Comparison of ENCODE assay signal across 14 cellular contexts in the genomic region with DNA sequence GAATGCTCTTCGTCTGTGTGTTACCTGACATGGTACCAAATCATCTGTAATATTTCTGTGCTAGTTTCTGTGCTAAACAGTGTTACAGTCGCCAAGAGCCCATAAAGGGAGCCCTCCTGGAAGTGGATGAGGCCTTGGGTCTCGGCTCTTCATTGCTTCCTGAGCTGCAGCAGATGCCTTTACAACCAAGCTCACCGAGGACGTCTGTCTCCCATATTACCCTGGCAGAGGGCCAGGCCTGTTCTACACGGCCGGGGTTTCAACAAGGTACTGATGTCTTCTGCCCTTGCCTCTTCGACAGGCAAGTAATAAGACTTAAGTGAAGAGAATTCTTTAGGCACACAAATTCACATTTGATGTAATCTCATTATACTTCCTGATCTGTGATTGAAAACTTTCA. TPM values are rescaled to one million over a fixed set of nuclear protein-coding genes. Genes with fewer than 3 reads are reported as not detected.
DNase-seq lines count a peak whose midpoint lies in the region; ATAC-seq and TF ChIP-seq lines count a peak whose summit lies in the region.
"Had no signal": no experiment of that assay in that cellular context is flagged by ENCODE, and none has a peak within 500 bp of the region (broad histone marks: within the 10 kb centered on the region; RNA-seq: fewer than 3 reads in every experiment).

No MANE protein-coding gene starts in this region.

- H3K4me3 ChIP-seq in cardiac muscle cell (no peak overlapping the region), thyroid gland (replicated peaks in 1 of 3) (no peak overlapping the region), smooth muscle cell (no peak overlapping the region), Karpas-422 (ENCODE audit: low read length) (no peak overlapping the region)
- H3K4me3 ChIP-seq: MG63 had no signal

- H3K9ac ChIP-seq in smooth muscle cell (ENCODE audit: low read depth) = no peak overlapping the region
- no peak overlapping the region for H3K9ac ChIP-seq in Karpas-422 (ENCODE audit: low read length)

- no peak for TF ChIP-seq CTCF in cardiac muscle cell (IDR thresholded peaks at IDR 0.05; ENCODE audit: low read depth, low read length)
- TF ChIP-seq CTCF in thyroid gland (IDR thresholded peaks at IDR 0.05) = no peak
- no peak for TF ChIP-seq CTCF in smooth muscle cell (IDR thresholded peaks at IDR 0.05; ENCODE audit: borderline replicate concordance, insufficient read depth, poor library complexity, severe bottlenecking)

- WGBS in thyroid gland, 2 donors = 40 to 47% methylated on average over 8 of the region's 8 CpGs
- WGBS in smooth muscle cell (ENCODE audit: low lambda C conversion rate) = 94% methylated on average over 8 of the region's 8 CpGs

- H3K36me3 ChIP-seq in cardiac muscle cell (peaks cover 27% of the 10 kb centered on the region), thyroid gland (no peaks in the 10 kb centered on the region), smooth muscle cell (ENCODE audit: low read depth) (peaks cover 5% of the 10 kb centered on the region), Karpas-422 (ENCODE audit: insufficient read depth, low read length) (no peaks in the 10 kb centered on the region)

- H3K4me1 ChIP-seq in cardiac muscle cell (ENCODE audit: low read depth) (no peaks in the 10 kb centered on the region), thyroid gland (no peaks in the 10 kb centered on the region), smooth muscle cell (ENCODE audit: low read depth) (no peaks in the 10 kb centered on the region), Karpas-422 (ENCODE audit: low read length) (no peaks in the 10 kb centered on the region)
- H3K4me1 ChIP-seq: Caco-2 had no signal

- DNase-seq in cardiac muscle cell (ENCODE audit: low read depth in 1 of 2, low spot score in 1 of 2) = peak in 1 of 2 donors; percentile 12
- DNase-seq in left cardiac atrium = no peak
- peak; percentile 6 for DNase-seq in NCI-H2171 (lab: John Stamatoyannopoulos, UW)
- peak; percentile 43 for DNase-seq in cerebellar cortex (ENCODE audit: low spot score)
- peak; percentile 43 to 46 for DNase-seq in thyroid gland
- DNase-seq in smooth muscle cell (lab: John Stamatoyannopoulos, UW; ENCODE audit: unreplicated experiment) = no peak
- no peak for DNase-seq in Karpas-422
- DNase-seq: ACHN, AML-193, Caco-2, MG63, NCI-H1092 treated with DMSO at 0.1 percent for 48 hours, NCI-H748 treated with DMSO at 0.1 percent for 48 hours, PC-3 had no signal

- no peak for TF ChIP-seq POLR2A in thyroid gland (IDR thresholded peaks at IDR 0.05)

- no peak for ATAC-seq in left cardiac atrium
- ATAC-seq: PC-3 had no signal

- intact Hi-C loops in left cardiac atrium (cut with DNase I) (no loop called here), thyroid gland (cut with DNase I) (no loop called here)

- H3K4me2 ChIP-seq in smooth muscle cell (no peak overlapping the region), Karpas-422 (ENCODE audit: low read depth, low read length, poor library complexity, severe bottlenecking) (no peak overlapping the region)

- H3K79me2 ChIP-seq in smooth muscle cell (ENCODE audit: low read depth) (no peaks in the 10 kb centered on the region), Karpas-422 (ENCODE audit: low read length) (no peaks in the 10 kb centered on the region)

- H3K9me3 ChIP-seq in cardiac muscle cell (ENCODE audit: low read depth) (no peaks in the 10 kb centered on the region), thyroid gland (no peaks in the 10 kb centered on the region), smooth muscle cell (replicated peaks; ENCODE audit: low read depth) (no peaks in the 10 kb centered on the region), Karpas-422 (ENCODE audit: low read length) (no peaks in the 10 kb centered on the region)
- H3K9me3 ChIP-seq: MG63 had no signal

- no peaks in the 10 kb centered on the region for H3K27me3 ChIP-seq in cardiac muscle cell
- H3K27me3 ChIP-seq in thyroid gland = no peaks in the 10 kb centered on the region
- H3K27me3 ChIP-seq in smooth muscle cell (ENCODE audit: low read depth) = no peaks in the 10 kb centered on the region
- no peaks in the 10 kb centered on the region for H3K27me3 ChIP-seq in Karpas-422 (ENCODE audit: low read length)
- H3K27me3 ChIP-seq: MG63 had no signal

- no peak overlapping the region for H2AFZ ChIP-seq in smooth muscle cell (ENCODE audit: low read depth)
- H2AFZ ChIP-seq in Karpas-422 (ENCODE audit: low read length) = no peak overlapping the region

- H3K27ac ChIP-seq in cardiac muscle cell (peak overlapping the region; percentile 57), thyroid gland (no peak overlapping the region), smooth muscle cell (ENCODE audit: low read depth) (no peak overlapping the region), Karpas-422 (ENCODE audit: low read length) (no peak overlapping the region)

- H3K9me2 ChIP-seq in Karpas-422 (replicated peaks; ENCODE audit: insufficient read depth, low read length) = no peaks in the 10 kb centered on the region

- H4K20me1 ChIP-seq in smooth muscle cell (ENCODE audit: low read depth) (peaks cover 4% of the 10 kb centered on the region), Karpas-422 (ENCODE audit: insufficient read depth, low read depth, low read length) (no peaks in the 10 kb centered on the region)

- no peaks in the 10 kb centered on the region for H3F3A ChIP-seq in smooth muscle cell (ENCODE audit: low read depth)

RNA-seq across cellular contexts. Expression of a gene that starts 16.8 kb away (rescaled TPM):
- total RNA-seq in cardiac muscle cell (458 and 1,156 TPM in 2 replicates), left cardiac atrium (100 to 1,000 TPM; 870 to 899 TPM), thyroid gland (1,000 to 10,000 TPM in 1 of 4 donors, 100 to 1,000 TPM in 3; 216 to 1,406 (median 718) TPM), smooth muscle cell (1,508 and 1,659 TPM in 2 replicates)
- polyA plus RNA-seq in cardiac muscle cell (1,385 and 1,508 TPM in 2 replicates), smooth muscle cell (1,292 and 1,320 TPM in 2 replicates)
- total RNA-seq in Karpas-422 (2014; rRNA removed; shearing (Covaris generic); ENCODE audit: low replicate concordance) = 1,552 and 1,797 TPM in 2 replicates

Comparison
In these comparisons a context has a peak if more than half of its experiments do, and no peak if none do; other contexts are left out.
1. DNase-seq: peak in NCI-H2171 (single experiment), cerebellar cortex (single experiment) and thyroid gland (2 of 2); none in left cardiac atrium (single experiment), smooth muscle cell (single experiment) and Karpas-422 (single experiment).